ENCODE assay signal across 8 cellular contexts in genomic region chr21:43866233-43866632, GRCh38. TPM values are rescaled to one million over a fixed set of nuclear protein-coding genes. Genes with fewer than 3 reads are reported as not detected.
DNase-seq lines count a peak whose midpoint lies in the region; ATAC-seq and TF ChIP-seq lines count a peak whose summit lies in the region.

No MANE protein-coding gene starts in this region.

- CTCF ChIA-PET in MCF 10A (lab: Yijun Ruan, JAX): no interaction called here

- intact Hi-C loops in MCF 10A (cut with micrococcal nuclease): no loop called here

- no peak overlapping the region for H3K27ac Mint-ChIP-seq in MCF 10A (ENCODE audit: low read depth, unreplicated experiment)

- peaks cover 25% of the 10 kb centered on the region for H3K4me1 Mint-ChIP-seq in MCF 10A (ENCODE audit: insufficient read depth, unreplicated experiment)

- no peak for ATAC-seq in HG03378 (IDR thresholded peaks at IDR 0.05; ENCODE audit: unreplicated experiment)

- H3K36me3 Mint-ChIP-seq in MCF 10A (ENCODE audit: insufficient read depth, unreplicated experiment): peaks cover 8% of the 10 kb centered on the region

- peaks cover 36% of the 10 kb centered on the region for H3K4me1 ChIP-seq in SJSA1 (replicated peaks)

- no peaks in the 10 kb centered on the region for H3K9me3 ChIP-seq in SJSA1 (replicated peaks)

- no peaks in the 10 kb centered on the region for H3K9me3 Mint-ChIP-seq in MCF 10A (ENCODE audit: unreplicated experiment)

- no TSS peak for BruUV-seq in MCF 10A (replicated peaks; lab: Mats Ljungman, UMichigan)

- DNase-seq in activated naive CD4-positive, alpha-beta T cell treated with Interleukin-2 at 50 U/mL for 16 hours: peak; percentile 63
- no peak for DNase-seq in activated naive CD4-positive, alpha-beta T cell (lab: John Stamatoyannopoulos, UW)
- DNase-seq in SJSA1 (ENCODE audit: low read depth in 1 of 2, low spot score in 2 of 2) (peak in 1 of 2 experiments; percentile 49), MCF 10A (ENCODE audit: unreplicated experiment) (peak; percentile 50), iris pigment epithelial cell (ENCODE audit: low read depth) (peak; percentile 68), iPS-NIHi11 (ENCODE audit: low spot score) (no peak)
- DNase-seq in stimulated activated CD4-positive, alpha-beta T cell treated with anti-CD3 and anti-CD28 coated beads, Interleukin-12 subunit alpha, Interleukin-12 subunit beta, amount 100 ng/mL, for 48 hours (ENCODE audit: low read depth in 2 of 3, low spot score in 1 of 3): peak; percentile 38 to 55 (median 42)

- H3K27me3 Mint-ChIP-seq in MCF 10A (ENCODE audit: insufficient read depth, unreplicated experiment): no peaks in the 10 kb centered on the region

- peak overlapping the region; percentile 88 for H3K27ac ChIP-seq in SJSA1

- TF ChIP-seq CTCF in MCF 10A (IDR thresholded peaks at IDR 0.05; ENCODE audit: unreplicated experiment): no peak

- H3K4me3 Mint-ChIP-seq in MCF 10A (ENCODE audit: unreplicated experiment): peak overlapping the region; percentile 74

- POLR2A ChIA-PET in MCF 10A (lab: Yijun Ruan, JAX): interaction anchor here (0.6 to 1.5 kb wide), 9 partner anchors 8 to 1213 kb away, joined by 3 to 8 read pairs (median 4); partner anchors contain the start of gene RRP1

- peak overlapping the region; percentile 95 for H3K4me3 ChIP-seq in SJSA1

- no peaks in the 10 kb centered on the region for H3K27me3 ChIP-seq in SJSA1 (replicated peaks)

- H3K36me3 ChIP-seq in SJSA1: peaks cover 50% of the 10 kb centered on the region

RNA-seq across cellular contexts. Expression of gene AGPAT3, which starts 1.2 kb away (rescaled TPM):
- total RNA-seq in SJSA1 (2014; rRNA removed; shearing (Covaris generic)): 43.5 and 66.9 TPM in 2 replicates
- total RNA-seq in MCF 10A (2022): 58.3 and 70.6 TPM in 2 replicates

Comparison
In these comparisons a context has a peak if more than half of its experiments do, and no peak if none do; other contexts are left out.
1. DNase-seq: peak in activated naive CD4-positive, alpha-beta T cell treated with Interleukin-2 at 50 U/mL for 16 hours (single experiment), MCF 10A (single experiment), iris pigment epithelial cell (single experiment) and stimulated activated CD4-positive, alpha-beta T cell treated with anti-CD3 and anti-CD28 coated beads, Interleukin-12 subunit alpha, Interleukin-12 subunit beta, amount 100 ng/mL, for 48 hours (3 of 3); none in activated naive CD4-positive, alpha-beta T cell (0 of 4) and iPS-NIHi11 (single experiment).